Comparison of ENCODE assay signal across 33 cellular contexts in genomic region chr14:21121106-21121505, GRCh38. TPM values are rescaled to one million over a fixed set of nuclear protein-coding genes. Genes with fewer than 3 reads are reported as not detected.
"Had no signal": no experiment of that assay in that cellular context is flagged by ENCODE, and none has a peak within 500 bp of the region (broad histone marks: within the 10 kb centered on the region; RNA-seq: fewer than 3 reads in every experiment).

No MANE protein-coding gene starts in this region.

- H3K4me1 Mint-ChIP-seq: activated naive CD4-positive, alpha-beta T cell treated with anti-CD3 and anti-CD28 coated beads, Interleukin-2, amount 50 U/mL, for 24 hours; activated naive CD8-positive, alpha-beta T cell treated with anti-CD3 and anti-CD28 coated beads for 36 hours; activated naive CD8-positive, alpha-beta T cell treated with anti-CD3 and anti-CD28 coated beads, Interleukin-2, amount 50 U/mL, for 24 hours; brain; central memory CD8-positive, alpha-beta T cell had no signal

- H3K36me3 Mint-ChIP-seq: activated naive CD4-positive, alpha-beta T cell treated with anti-CD3 and anti-CD28 coated beads, Interleukin-2, amount 50 U/mL, for 24 hours; activated naive CD8-positive, alpha-beta T cell treated with anti-CD3 and anti-CD28 coated beads for 36 hours; brain had no signal

- H3K4me1 ChIP-seq: ascending aorta, breast epithelium, esophagus muscularis mucosa, foreskin keratinocyte, gastrocnemius medialis, heart left ventricle had no signal

- H3K27ac Mint-ChIP-seq: activated CD4-positive, alpha-beta T cell treated with anti-CD3 and anti-CD28 coated beads, Interleukin-2, amount 10 ng/mL, durations not matched to agents 7 days and 5 days; activated CD8-positive, alpha-beta T cell treated with anti-CD3 and anti-CD28 coated beads for 36 hours; activated naive CD4-positive, alpha-beta T cell treated with anti-CD3 and anti-CD28 coated beads for 36 hours; activated naive CD4-positive, alpha-beta T cell treated with anti-CD3 and anti-CD28 coated beads, Interleukin-2, amount 50 U/mL, for 24 hours; activated naive CD8-positive, alpha-beta T cell treated with anti-CD3 and anti-CD28 coated beads for 36 hours; activated naive CD8-positive, alpha-beta T cell treated with anti-CD3 and anti-CD28 coated beads, Interleukin-2, amount 50 U/mL, for 24 hours; activated T-helper 2 cell treated with anti-CD3 and anti-CD28 coated beads, Interferon-gamma antibody, Interleukin-2, Interleukin-4, amounts not matched to agents 10 μg/mL and 5 μg/mL and 100 μg/mL, durations not matched to agents 14 hours and 24 hours and 36 hours; brain; effector memory CD8-positive, alpha-beta T cell had no signal

- H3K4me3 Mint-ChIP-seq: activated CD4-positive, alpha-beta T cell treated with anti-CD3 and anti-CD28 coated beads, Interleukin-2, amount 10 ng/mL, durations not matched to agents 7 days and 5 days; activated CD8-positive, alpha-beta T cell treated with anti-CD3 and anti-CD28 coated beads for 36 hours; activated naive CD4-positive, alpha-beta T cell treated with anti-CD3 and anti-CD28 coated beads for 36 hours; activated naive CD4-positive, alpha-beta T cell treated with anti-CD3 and anti-CD28 coated beads, Interleukin-2, amount 50 U/mL, for 24 hours; activated naive CD8-positive, alpha-beta T cell treated with anti-CD3 and anti-CD28 coated beads for 36 hours; activated naive CD8-positive, alpha-beta T cell treated with anti-CD3 and anti-CD28 coated beads, Interleukin-2, amount 50 U/mL, for 24 hours; brain; central memory CD8-positive, alpha-beta T cell; effector memory CD8-positive, alpha-beta T cell had no signal

- H3K4me3 ChIP-seq: ascending aorta, breast epithelium, cardiac muscle cell, coronary artery, esophagus muscularis mucosa, gastrocnemius medialis, heart left ventricle had no signal

- ATAC-seq: activated CD8-positive, alpha-beta T cell treated with anti-CD3 and anti-CD28 coated beads for 36 hours; activated naive CD8-positive, alpha-beta T cell treated with anti-CD3 and anti-CD28 coated beads, Interleukin-2, amount 50 U/mL, for 24 hours; effector memory CD8-positive, alpha-beta T cell; foreskin keratinocyte; gastrocnemius medialis; heart left ventricle had no signal

- H3K27ac ChIP-seq: ascending aorta, breast epithelium, cardiac muscle cell, coronary artery, esophagus muscularis mucosa, foreskin keratinocyte, gastrocnemius medialis, heart left ventricle had no signal

- DNase-seq: activated CD4-positive, alpha-beta T cell treated with anti-CD3 and anti-CD28 coated beads for 4 hours; activated CD4-positive, alpha-beta T cell treated with anti-CD3 and anti-CD28 coated beads, Interleukin-2, amount 10 ng/mL, durations not matched to agents 7 days and 5 days; activated CD4-positive, alpha-beta T cell treated with anti-CD3 and anti-CD28 coated beads, Interleukin-2, amount 50 U/mL, for 48 hours; activated CD4-positive, CD25-positive, alpha-beta regulatory T cell; activated CD4-positive, CD25-positive, alpha-beta regulatory T cell treated with anti-CD3 and anti-CD28 coated beads, Interleukin-2, amount 50 U/mL, for 72 hours; activated CD8-positive, alpha-beta memory T cell treated with anti-CD3 and anti-CD28 coated beads for 24 hours; activated CD8-positive, alpha-beta memory T cell treated with anti-CD3 and anti-CD28 coated beads, Interleukin-2, amount 50 U/mL, for 4 hours; activated CD8-positive, alpha-beta T cell treated with anti-CD3 and anti-CD28 coated beads for 36 hours; activated effector memory CD4-positive, alpha-beta T cell treated with anti-CD3 and anti-CD28 coated beads, Interleukin-2, amount 50 U/mL, for 16 hours; activated naive CD4-positive, alpha-beta T cell treated with anti-CD3 and anti-CD28 coated beads for 36 hours; activated naive CD8-positive, alpha-beta T cell treated with anti-CD3 and anti-CD28 coated beads for 36 hours; activated naive CD8-positive, alpha-beta T cell treated with anti-CD3 and anti-CD28 coated beads, Interleukin-2, amount 50 U/mL, for 24 hours; activated T-cell treated with anti-CD3 and anti-CD28 coated beads, Interleukin-2, amount 50 U/mL, for 1 hour; dermis blood vessel endothelial cell; effector CD4-positive, alpha-beta T cell; effector memory CD8-positive, alpha-beta T cell; erythroblast; foreskin keratinocyte; gastrocnemius medialis; glutamatergic neuron; heart left ventricle; T-helper 2 cell had no signal

- H3K27me3 ChIP-seq: ascending aorta, breast epithelium, cardiac muscle cell had no signal

- H3K9me3 Mint-ChIP-seq: activated CD4-positive, alpha-beta T cell treated with anti-CD3 and anti-CD28 coated beads, Interleukin-2, amount 10 ng/mL, durations not matched to agents 7 days and 5 days; activated CD8-positive, alpha-beta T cell treated with anti-CD3 and anti-CD28 coated beads for 36 hours; activated naive CD4-positive, alpha-beta T cell treated with anti-CD3 and anti-CD28 coated beads for 36 hours; activated naive CD4-positive, alpha-beta T cell treated with anti-CD3 and anti-CD28 coated beads, Interleukin-2, amount 50 U/mL, for 24 hours; activated T-helper 2 cell treated with anti-CD3 and anti-CD28 coated beads, Interferon-gamma antibody, Interleukin-2, Interleukin-4, amounts not matched to agents 10 μg/mL and 5 μg/mL and 100 μg/mL, durations not matched to agents 14 hours and 24 hours and 36 hours; central memory CD8-positive, alpha-beta T cell had no signal

- H3K9me3 ChIP-seq: ascending aorta, breast epithelium, esophagus muscularis mucosa, gastrocnemius medialis had no signal

- H3K36me3 ChIP-seq: ascending aorta, breast epithelium, cardiac muscle cell, esophagus muscularis mucosa, gastrocnemius medialis, heart left ventricle had no signal

RNA-seq across cellular contexts. Expression of gene TMEM253, which starts 20.2 kb away (rescaled TPM):
- total RNA-seq: activated CD4-positive, alpha-beta T cell treated with anti-CD3 and anti-CD28 coated beads, Interleukin-2, amount 10 ng/mL, durations not matched to agents 7 days and 5 days; activated CD8-positive, alpha-beta T cell treated with anti-CD3 and anti-CD28 coated beads for 36 hours; activated naive CD4-positive, alpha-beta T cell treated with anti-CD3 and anti-CD28 coated beads for 36 hours; activated naive CD8-positive, alpha-beta T cell treated with anti-CD3 and anti-CD28 coated beads for 36 hours; activated T-helper 2 cell treated with anti-CD3 and anti-CD28 coated beads, Interferon-gamma antibody, Interleukin-2, Interleukin-4, amounts not matched to agents 10 μg/mL and 5 μg/mL and 100 μg/mL, durations not matched to agents 14 hours and 24 hours and 36 hours; ascending aorta; cerebellum; dermis blood vessel endothelial cell; T-helper 1 cell treated with Interleukin-12 subunit alpha and Interleukin-12 subunit beta and Interleukin-4 antibody, amounts not matched to agents 30 ng/mL and 1 ng/mL, for 36 hours had no signal

RNA-seq across cellular contexts. Expression of gene OR5AU1, which starts 34.8 kb away (rescaled TPM):
- total RNA-seq: activated CD4-positive, alpha-beta T cell treated with anti-CD3 and anti-CD28 coated beads, Interleukin-2, amount 10 ng/mL, durations not matched to agents 7 days and 5 days; activated naive CD4-positive, alpha-beta T cell treated with anti-CD3 and anti-CD28 coated beads for 36 hours; activated naive CD8-positive, alpha-beta T cell treated with anti-CD3 and anti-CD28 coated beads for 36 hours; activated T-helper 2 cell treated with anti-CD3 and anti-CD28 coated beads, Interferon-gamma antibody, Interleukin-2, Interleukin-4, amounts not matched to agents 10 μg/mL and 5 μg/mL and 100 μg/mL, durations not matched to agents 14 hours and 24 hours and 36 hours; ascending aorta; breast epithelium; cardiac muscle cell; cerebellum; dermis blood vessel endothelial cell; esophagus muscularis mucosa; foreskin keratinocyte; gastrocnemius medialis; heart left ventricle; T-helper 1 cell treated with Interleukin-12 subunit alpha and Interleukin-12 subunit beta and Interleukin-4 antibody, amounts not matched to agents 30 ng/mL and 1 ng/mL, for 36 hours had no signal

RNA-seq across cellular contexts. Expression of gene ARHGEF40, which starts 51.0 kb away (rescaled TPM):
- total RNA-seq: activated naive CD4-positive, alpha-beta T cell treated with anti-CD3 and anti-CD28 coated beads for 36 hours; T-helper 1 cell treated with Interleukin-12 subunit alpha and Interleukin-12 subunit beta and Interleukin-4 antibody, amounts not matched to agents 30 ng/mL and 1 ng/mL, for 36 hours had no signal
